ENCODE assay signal across 26 cellular contexts in the genomic region with DNA sequence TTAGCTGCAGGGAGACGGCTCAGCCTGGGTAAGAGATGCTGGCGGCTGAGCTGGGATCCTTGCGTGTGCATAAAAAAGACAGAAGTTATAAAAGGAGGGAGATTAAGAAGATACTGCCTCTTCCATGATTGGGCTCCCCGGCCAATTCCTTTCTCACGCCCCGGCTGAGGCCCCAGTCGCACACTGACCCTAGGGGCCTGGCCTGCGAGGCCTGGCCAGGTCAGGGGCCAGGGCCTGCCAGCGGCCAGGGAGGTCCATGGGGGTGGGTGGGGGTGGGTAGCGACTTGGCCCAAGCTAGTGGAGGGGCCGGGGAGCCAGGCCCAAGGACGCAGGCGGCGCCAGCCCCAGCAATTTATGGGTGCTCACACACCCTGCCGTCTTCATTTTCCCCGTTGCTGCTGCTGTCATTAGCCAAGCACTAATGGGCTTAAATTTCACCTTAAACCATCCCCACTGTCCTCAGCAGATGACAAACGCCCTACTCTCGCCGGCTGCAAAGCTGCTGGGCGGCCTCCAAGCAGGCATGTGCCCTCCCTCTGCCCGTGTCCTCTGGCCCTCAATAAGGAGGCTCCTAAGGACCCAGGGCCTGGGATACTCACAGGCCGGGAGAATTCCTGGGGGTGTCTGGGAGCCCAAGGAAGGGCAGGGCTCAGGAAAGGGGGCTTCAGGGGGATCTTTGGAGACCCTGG.
DNase-seq lines count a peak whose midpoint lies in the region; ATAC-seq and TF ChIP-seq lines count a peak whose summit lies in the region.
"Had no signal": no experiment of that assay in that cellular context is flagged by ENCODE, and none has a peak within 500 bp of the region (broad histone marks: within the 10 kb centered on the region; RNA-seq: fewer than 3 reads in every experiment).

No MANE protein-coding gene starts in this region.

- no peaks in the 10 kb centered on the region for H3K9me3 Mint-ChIP-seq in nephron progenitor cell
- H3K9me3 Mint-ChIP-seq in type B pancreatic cell = no peaks in the 10 kb centered on the region
- H3K9me3 Mint-ChIP-seq in stimulated activated memory B cell treated with anti-CD40 and anti-IgM and Interleukin-4, amounts not matched to agents 10 μg/mL and 1 μg/mL and 100 μg/mL, for 72 hours = no peaks in the 10 kb centered on the region
- H3K9me3 Mint-ChIP-seq: activated naive CD8-positive, alpha-beta T cell treated with anti-CD3 and anti-CD28 coated beads, Interleukin-2, amount 50 U/mL, for 24 hours; activated T-helper 17 cell treated with anti-CD3 and anti-CD28 coated beads, Interleukin-2, amount 50 U/mL, for 72 hours; T-helper 1 cell treated with Interleukin-12 subunit alpha and Interleukin-12 subunit beta and Interleukin-4 antibody, amounts not matched to agents 30 μg/mL and 1 μg/mL, for 36 hours had no signal

- no peaks in the 10 kb centered on the region for H3K27me3 ChIP-seq in gastroesophageal sphincter
- H3K27me3 ChIP-seq: BLaER1 treated with 17β-estradiol and CSF1 and Interleukin-3, amounts not matched to agents 10 nM and 100 nM; cardiac muscle cell had no signal

- no peaks in the 10 kb centered on the region for H3K9me3 ChIP-seq in gastroesophageal sphincter
- H3K9me3 ChIP-seq: BLaER1 treated with 17β-estradiol and CSF1 and Interleukin-3, amounts not matched to agents 10 nM and 100 nM; mucosa of descending colon had no signal

- DNase-seq in NCI-H2227 (lab: John Stamatoyannopoulos, UW; ENCODE audit: unreplicated experiment) (peak; percentile 35), NCI-H2227 treated with DMSO at 0.1 percent for 48 hours (lab: John Stamatoyannopoulos, UW) (no peak), nephron progenitor cell (peak; percentile 54), type B pancreatic cell (ENCODE audit: extremely low spot score, unreplicated experiment) (no peak), COLO829 (ENCODE audit: low spot score) (no peak), HK-2 (ENCODE audit: unreplicated experiment) (no peak)
- DNase-seq: 8988T; activated CD8-positive, alpha-beta memory T cell treated with anti-CD3 and anti-CD28 coated beads for 24 hours; activated naive CD8-positive, alpha-beta T cell treated with anti-CD3 and anti-CD28 coated beads, Interleukin-2, amount 50 U/mL, for 24 hours; effector memory CD4-positive, alpha-beta T cell; GF-D8; GM23248; kidney glomerular epithelial cell; NCI-H1092 treated with DMSO at 0.1 percent for 48 hours; NCI-H226; SHP77 treated with DMSO at 0.1 percent for 48 hours; trophoblast cell had no signal

- peak overlapping the region; percentile 97 for H3K27ac Mint-ChIP-seq in nephron progenitor cell
- peak overlapping the region; percentile 85 for H3K27ac Mint-ChIP-seq in type B pancreatic cell
- H3K27ac Mint-ChIP-seq in stimulated activated memory B cell treated with anti-CD40 and anti-IgM and Interleukin-4, amounts not matched to agents 10 μg/mL and 1 μg/mL and 100 μg/mL, for 72 hours = no peak overlapping the region
- H3K27ac Mint-ChIP-seq: activated naive CD8-positive, alpha-beta T cell treated with anti-CD3 and anti-CD28 coated beads, Interleukin-2, amount 50 U/mL, for 24 hours; activated T-helper 17 cell treated with anti-CD3 and anti-CD28 coated beads, Interleukin-2, amount 50 U/mL, for 72 hours; T-helper 1 cell treated with Interleukin-12 subunit alpha and Interleukin-12 subunit beta and Interleukin-4 antibody, amounts not matched to agents 30 μg/mL and 1 μg/mL, for 36 hours had no signal

- no peaks in the 10 kb centered on the region for H3K36me3 Mint-ChIP-seq in nephron progenitor cell (ENCODE audit: low read depth)
- H3K36me3 Mint-ChIP-seq in type B pancreatic cell = no peaks in the 10 kb centered on the region
- peaks cover 5% of the 10 kb centered on the region for H3K36me3 Mint-ChIP-seq in stimulated activated memory B cell treated with anti-CD40 and anti-IgM and Interleukin-4, amounts not matched to agents 10 μg/mL and 1 μg/mL and 100 μg/mL, for 72 hours

- H3K27me3 Mint-ChIP-seq in nephron progenitor cell (ENCODE audit: low read depth, poor library complexity) (no peaks in the 10 kb centered on the region), type B pancreatic cell (no peaks in the 10 kb centered on the region)
- no peaks in the 10 kb centered on the region for H3K27me3 Mint-ChIP-seq in stimulated activated memory B cell treated with anti-CD40 and anti-IgM and Interleukin-4, amounts not matched to agents 10 μg/mL and 1 μg/mL and 100 μg/mL, for 72 hours
- H3K27me3 Mint-ChIP-seq: activated naive CD8-positive, alpha-beta T cell treated with anti-CD3 and anti-CD28 coated beads, Interleukin-2, amount 50 U/mL, for 24 hours; activated T-helper 17 cell treated with anti-CD3 and anti-CD28 coated beads, Interleukin-2, amount 50 U/mL, for 72 hours had no signal

- no peak for TF ChIP-seq POLR2A in gastroesophageal sphincter (IDR thresholded peaks at IDR 0.05)

- 33 to 45% methylated on average over 4 to 12 of the region's 22 CpGs for WGBS in gastroesophageal sphincter (ENCODE audit: low coverage in 1 of 2), 2 donors

- H3K36me3 ChIP-seq in gastroesophageal sphincter = no peaks in the 10 kb centered on the region
- H3K36me3 ChIP-seq: cardiac muscle cell had no signal

- no peak for ATAC-seq in gastroesophageal sphincter
- ATAC-seq in stimulated activated memory B cell treated with anti-CD40 and anti-IgM and Interleukin-4, amounts not matched to agents 10 μg/mL and 1 μg/mL and 100 μg/mL, for 72 hours = no peak
- ATAC-seq: activated naive CD8-positive, alpha-beta T cell treated with anti-CD3 and anti-CD28 coated beads, Interleukin-2, amount 50 U/mL, for 24 hours; activated T-helper 17 cell treated with anti-CD3 and anti-CD28 coated beads, Interleukin-2, amount 50 U/mL, for 72 hours; K562; mucosa of descending colon had no signal

- no peak overlapping the region for H3K4me3 ChIP-seq in gastroesophageal sphincter
- H3K4me3 ChIP-seq: BLaER1 treated with 17β-estradiol and CSF1 and Interleukin-3, amounts not matched to agents 10 nM and 100 nM; cardiac muscle cell; GM23248; K562; mucosa of descending colon had no signal

- peaks cover 82% of the 10 kb centered on the region for H3K4me1 Mint-ChIP-seq in nephron progenitor cell
- peaks cover 63% of the 10 kb centered on the region for H3K4me1 Mint-ChIP-seq in type B pancreatic cell (ENCODE audit: unreplicated experiment)
- H3K4me1 Mint-ChIP-seq in stimulated activated memory B cell treated with anti-CD40 and anti-IgM and Interleukin-4, amounts not matched to agents 10 μg/mL and 1 μg/mL and 100 μg/mL, for 72 hours = peaks cover 41% of the 10 kb centered on the region

- H3K27ac ChIP-seq in gastroesophageal sphincter = peak overlapping the region; percentile 14 to 90 (median 80)
- H3K27ac ChIP-seq: cardiac muscle cell, GM23248, parathyroid adenoma had no signal

- peak overlapping the region; percentile 71 for H3K4me3 Mint-ChIP-seq in nephron progenitor cell
- peak overlapping the region; percentile 68 for H3K4me3 Mint-ChIP-seq in type B pancreatic cell
- H3K4me3 Mint-ChIP-seq in stimulated activated memory B cell treated with anti-CD40 and anti-IgM and Interleukin-4, amounts not matched to agents 10 μg/mL and 1 μg/mL and 100 μg/mL, for 72 hours = no peak overlapping the region
- H3K4me3 Mint-ChIP-seq: activated naive CD8-positive, alpha-beta T cell treated with anti-CD3 and anti-CD28 coated beads, Interleukin-2, amount 50 U/mL, for 24 hours; activated T-helper 17 cell treated with anti-CD3 and anti-CD28 coated beads, Interleukin-2, amount 50 U/mL, for 72 hours; T-helper 1 cell treated with Interleukin-12 subunit alpha and Interleukin-12 subunit beta and Interleukin-4 antibody, amounts not matched to agents 30 μg/mL and 1 μg/mL, for 36 hours had no signal

- TF ChIP-seq EP300 in gastroesophageal sphincter (IDR thresholded peaks at IDR 0.05) = no peak

- H3K4me1 ChIP-seq in gastroesophageal sphincter = peaks cover 3 to 95% (median 39%) of the 10 kb centered on the region in 3 donors

- TF ChIP-seq CTCF in gastroesophageal sphincter (IDR thresholded peaks at IDR 0.05) = no peak
- no peak for TF ChIP-seq CTCF in nephron progenitor cell (IDR thresholded peaks at IDR 0.05)
- TF ChIP-seq CTCF in type B pancreatic cell (conservative IDR thresholded peaks at IDR 0.05) = peak; percentile 3

Comparison
In these comparisons a context has a peak if more than half of its experiments do, and no peak if none do; other contexts are left out.
1. DNase-seq: peak in NCI-H2227 (single experiment) and nephron progenitor cell (single experiment); none in NCI-H2227 treated with DMSO at 0.1 percent for 48 hours (single experiment), type B pancreatic cell (single experiment), COLO829 (single experiment) and HK-2 (single experiment).